ENCODE assay signal across 9 cellular contexts in genomic region chr14:60658116-60658515, GRCh38. TPM values are rescaled to one million over a fixed set of nuclear protein-coding genes. Genes with fewer than 3 reads are reported as not detected.
DNase-seq lines count a peak whose midpoint lies in the region; ATAC-seq and TF ChIP-seq lines count a peak whose summit lies in the region.
"Had no signal": no experiment of that assay in that cellular context is flagged by ENCODE, and none has a peak within 500 bp of the region (broad histone marks: within the 10 kb centered on the region; RNA-seq: fewer than 3 reads in every experiment).

No MANE protein-coding gene starts in this region.

- H3K27me3 ChIP-seq in hepatocyte: peaks cover 83% of the 10 kb centered on the region

- H3K4me2 ChIP-seq in hepatocyte: peak overlapping the region; percentile 95

- no peak for ATAC-seq in T-helper 17 cell
- no peak for ATAC-seq in stimulated activated memory B cell treated with anti-CD40 and anti-IgM and Interleukin-4, amounts not matched to agents 10 μg/mL and 1 μg/mL and 100 μg/mL, for 72 hours
- no peak for ATAC-seq in GM18907 (IDR thresholded peaks at IDR 0.05; ENCODE audit: unreplicated experiment)

- H3K9me3 Mint-ChIP-seq in activated T-cell treated with anti-CD3 and anti-CD28 coated beads, Interleukin-2, amount 50 U/mL, for 24 hours: no peaks in the 10 kb centered on the region
- H3K9me3 Mint-ChIP-seq in stimulated activated memory B cell treated with anti-CD40 and anti-IgM and Interleukin-4, amounts not matched to agents 10 μg/mL and 1 μg/mL and 100 μg/mL, for 72 hours: peaks cover 14% of the 10 kb centered on the region

- H3K4me1 ChIP-seq in hepatocyte (ENCODE audit: insufficient read depth): peaks cover 19% of the 10 kb centered on the region

- DNase-seq in activated T-cell treated with anti-CD3 and anti-CD28 coated beads, Interleukin-2, amount 50 U/mL, for 24 hours: no peak
- no peak for DNase-seq in activated T-cell treated with anti-CD3 and anti-CD28 coated beads, Interleukin-2, amount 50 U/mL, for 48 hours
- DNase-seq in T-helper 17 cell (no peak), hepatocyte (ENCODE audit: low spot score) (no peak), A172 (ENCODE audit: low spot score) (no peak), AG20443 (ENCODE audit: low spot score) (no peak)
- DNase-seq: NCI-H187 treated with DMSO at 0.1 percent for 48 hours had no signal

- H3K4me3 ChIP-seq in hepatocyte: peak overlapping the region; percentile 87

- H3K36me3 Mint-ChIP-seq in activated T-cell treated with anti-CD3 and anti-CD28 coated beads, Interleukin-2, amount 50 U/mL, for 24 hours (ENCODE audit: low read depth): no peaks in the 10 kb centered on the region
- H3K36me3 Mint-ChIP-seq in T-helper 17 cell (ENCODE audit: low read depth): peaks cover 11% of the 10 kb centered on the region
- peaks cover 6% of the 10 kb centered on the region for H3K36me3 Mint-ChIP-seq in stimulated activated memory B cell treated with anti-CD40 and anti-IgM and Interleukin-4, amounts not matched to agents 10 μg/mL and 1 μg/mL and 100 μg/mL, for 72 hours

- no peaks in the 10 kb centered on the region for H3K9me2 ChIP-seq in hepatocyte (replicated peaks; ENCODE audit: insufficient read depth)

- H3K27ac ChIP-seq in hepatocyte: peak overlapping the region; percentile 87

- H3K27ac Mint-ChIP-seq in activated T-cell treated with anti-CD3 and anti-CD28 coated beads, Interleukin-2, amount 50 U/mL, for 24 hours: peak overlapping the region; percentile 41
- no peak overlapping the region for H3K27ac Mint-ChIP-seq in T-helper 17 cell
- peak overlapping the region; percentile 89 for H3K27ac Mint-ChIP-seq in stimulated activated memory B cell treated with anti-CD40 and anti-IgM and Interleukin-4, amounts not matched to agents 10 μg/mL and 1 μg/mL and 100 μg/mL, for 72 hours

- no peaks in the 10 kb centered on the region for H3K36me3 ChIP-seq in hepatocyte (replicated peaks; ENCODE audit: insufficient read depth, low read depth)

- H4K20me1 ChIP-seq in hepatocyte (ENCODE audit: insufficient read depth, poor library complexity, severe bottlenecking): no peaks in the 10 kb centered on the region

- peaks cover 39% of the 10 kb centered on the region for H3K4me1 Mint-ChIP-seq in activated T-cell treated with anti-CD3 and anti-CD28 coated beads, Interleukin-2, amount 50 U/mL, for 24 hours (ENCODE audit: low read depth)
- peaks cover 30% of the 10 kb centered on the region for H3K4me1 Mint-ChIP-seq in T-helper 17 cell
- H3K4me1 Mint-ChIP-seq in stimulated activated memory B cell treated with anti-CD40 and anti-IgM and Interleukin-4, amounts not matched to agents 10 μg/mL and 1 μg/mL and 100 μg/mL, for 72 hours: peaks cover 35% of the 10 kb centered on the region

- peaks cover 96% of the 10 kb centered on the region for H3K27me3 Mint-ChIP-seq in activated T-cell treated with anti-CD3 and anti-CD28 coated beads, Interleukin-2, amount 50 U/mL, for 24 hours
- H3K27me3 Mint-ChIP-seq in T-helper 17 cell: peaks cover 83% of the 10 kb centered on the region
- H3K27me3 Mint-ChIP-seq in stimulated activated memory B cell treated with anti-CD40 and anti-IgM and Interleukin-4, amounts not matched to agents 10 μg/mL and 1 μg/mL and 100 μg/mL, for 72 hours: peaks cover 84% of the 10 kb centered on the region

- 13% methylated on average over 10 of the region's 10 CpGs for WGBS in hepatocyte (ENCODE audit: low lambda C conversion rate, missing lambda C conversion rate)

- H2AFZ ChIP-seq in hepatocyte: peak overlapping the region; percentile 73

- H3K79me2 ChIP-seq in hepatocyte: no peaks in the 10 kb centered on the region

- TF ChIP-seq CTCF in hepatocyte (IDR thresholded peaks at IDR 0.05; ENCODE audit: poor library complexity): no peak

- no peaks in the 10 kb centered on the region for H3K9me3 ChIP-seq in T-helper 17 cell (ENCODE audit: control insufficient read depth, low read length, poor library complexity, severe bottlenecking)
- H3K9me3 ChIP-seq in hepatocyte (ENCODE audit: low read depth): no peaks in the 10 kb centered on the region

- peak overlapping the region; percentile 80 for H3K4me3 Mint-ChIP-seq in activated T-cell treated with anti-CD3 and anti-CD28 coated beads, Interleukin-2, amount 50 U/mL, for 24 hours
- peak overlapping the region; percentile 83 for H3K4me3 Mint-ChIP-seq in T-helper 17 cell
- peak overlapping the region; percentile 87 for H3K4me3 Mint-ChIP-seq in stimulated activated memory B cell treated with anti-CD40 and anti-IgM and Interleukin-4, amounts not matched to agents 10 μg/mL and 1 μg/mL and 100 μg/mL, for 72 hours

RNA-seq across cellular contexts. Expression of gene SIX1, which starts 8.8 kb away (rescaled TPM):
- total RNA-seq in T-helper 17 cell (not detected), hepatocyte (6.3 and 6.5 TPM in 2 replicates)
- 5.2 and 5.9 TPM in 2 replicates for polyA plus RNA-seq in hepatocyte
- total RNA-seq in A172 (2014; rRNA removed; shearing (Covaris generic)): 1.4 and 3.2 TPM in 2 replicates
